Comparison of ENCODE assay signal across 18 cellular contexts in genomic region chr1:100178092-100178491, GRCh38.
"Had no signal": no experiment of that assay in that cellular context is flagged by ENCODE, and none has a peak within 500 bp of the region (broad histone marks: within the 10 kb centered on the region; RNA-seq: fewer than 3 reads in every experiment).

LRRC39 (minus strand) TSS chr1:100178256; CDS start chr1:100168516, 9,740 bp downstream.

- DNase-seq: activated CD4-positive, alpha-beta T cell treated with anti-CD3 and anti-CD28 coated beads, Interleukin-2, amount 10 ng/mL, durations not matched to agents 7 days and 5 days; activated CD4-positive, CD25-positive, alpha-beta regulatory T cell; activated CD8-positive, alpha-beta memory T cell treated with anti-CD3 and anti-CD28 coated beads for 24 hours; activated T-cell treated with anti-CD3 and anti-CD28 coated beads for 4 hours; esophagus squamous epithelium; foreskin fibroblast; head of caudate nucleus; kidney; ovary; stimulated activated CD4-positive, alpha-beta T cell treated with anti-CD3 and anti-CD28 coated beads, Interleukin-12 subunit alpha, Interleukin-12 subunit beta, amount 100 ng/mL, for 4 hours; stimulated activated naive CD4-positive, alpha-beta T cell treated with Interleukin-2 at 50 U/mL for 16 hours; T-helper 17 cell had no signal

- ATAC-seq: sciatic nerve, T-helper 17 cell had no signal

- H3K36me3 ChIP-seq: breast epithelium, esophagus squamous epithelium, neural progenitor cell, ovary, suprapubic skin had no signal

- H3K36me3 Mint-ChIP-seq: neural progenitor cell, type B pancreatic cell had no signal

- H3K4me3 ChIP-seq: breast epithelium, esophagus squamous epithelium, neural progenitor cell, ovary, suprapubic skin had no signal

- H3K9me3 Mint-ChIP-seq: activated CD4-positive, alpha-beta T cell treated with anti-CD3 and anti-CD28 coated beads, Interleukin-2, amount 10 ng/mL, durations not matched to agents 7 days and 5 days; neural progenitor cell had no signal

- H3K4me3 Mint-ChIP-seq: activated CD4-positive, alpha-beta T cell treated with anti-CD3 and anti-CD28 coated beads, Interleukin-2, amount 10 ng/mL, durations not matched to agents 7 days and 5 days; activated naive CD8-positive, alpha-beta T cell; neural progenitor cell; T-helper 17 cell; type B pancreatic cell had no signal

- H3K4me1 ChIP-seq: breast epithelium, esophagus squamous epithelium, neural progenitor cell, suprapubic skin had no signal

- H3K27me3 Mint-ChIP-seq: activated naive CD8-positive, alpha-beta T cell; T-helper 17 cell; type B pancreatic cell had no signal

- H3K9me3 ChIP-seq: breast epithelium, esophagus squamous epithelium, ovary, suprapubic skin had no signal

- H3K4me2 ChIP-seq: neural progenitor cell had no signal

- H3K27ac Mint-ChIP-seq: activated CD4-positive, alpha-beta T cell treated with anti-CD3 and anti-CD28 coated beads, Interleukin-2, amount 10 ng/mL, durations not matched to agents 7 days and 5 days; activated naive CD8-positive, alpha-beta T cell; neural progenitor cell; T-helper 17 cell; type B pancreatic cell had no signal

- H3K27ac ChIP-seq: breast epithelium, esophagus squamous epithelium, neural progenitor cell, ovary, suprapubic skin had no signal

- H2AFZ ChIP-seq: neural progenitor cell had no signal

- H3K4me1 Mint-ChIP-seq: activated CD4-positive, alpha-beta T cell treated with anti-CD3 and anti-CD28 coated beads, Interleukin-2, amount 10 ng/mL, durations not matched to agents 7 days and 5 days; neural progenitor cell; T-helper 17 cell had no signal

- H3K27me3 ChIP-seq: breast epithelium, esophagus squamous epithelium, neural progenitor cell, ovary, suprapubic skin had no signal

- H3K9ac ChIP-seq: neural progenitor cell had no signal
